In the genomic region with DNA sequence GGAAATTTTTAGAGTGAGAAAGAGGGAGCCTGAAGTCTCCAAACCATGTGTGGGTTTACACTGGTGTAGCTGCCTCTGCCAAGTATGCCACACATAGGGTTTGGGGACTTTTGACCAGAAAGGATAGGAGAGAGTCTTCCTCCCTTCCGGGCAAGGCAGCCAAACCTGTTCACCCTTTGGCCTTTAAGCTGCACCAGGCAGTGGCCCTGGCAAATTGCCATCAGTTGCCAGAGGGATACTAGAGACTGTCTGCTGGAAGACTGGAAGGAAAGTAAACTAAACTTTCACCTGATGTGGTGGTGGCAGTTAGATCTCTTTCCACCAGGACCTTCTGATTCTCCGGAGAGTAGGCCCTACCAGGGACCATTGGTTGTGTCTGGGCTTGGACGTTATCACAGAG, we compare ENCODE assay signal across 20 cellular contexts.
"Had no signal": no experiment of that assay in that cellular context is flagged by ENCODE, and none has a peak within 500 bp of the region (broad histone marks: within the 10 kb centered on the region; RNA-seq: fewer than 3 reads in every experiment).

No MANE protein-coding gene starts in this region.

- H3K4me1 Mint-ChIP-seq: activated naive CD4-positive, alpha-beta T cell treated with anti-CD3 and anti-CD28 coated beads, Interleukin-2, amount 50 U/mL, for 24 hours; mesothelial cell of epicardium had no signal

- H3K36me3 ChIP-seq: spleen, thyroid gland, upper lobe of right lung had no signal

- H3K9me3 ChIP-seq: thyroid gland, upper lobe of right lung had no signal

- H3K4me1 ChIP-seq: foreskin keratinocyte, spleen, thyroid gland, upper lobe of right lung had no signal

- DNase-seq: activated CD4-positive, alpha-beta T cell treated with anti-CD3 and anti-CD28 coated beads for 1 hour; activated CD4-positive, alpha-beta T cell treated with anti-CD3 and anti-CD28 coated beads, Interleukin-2, amount 50 U/mL, for 1 hour; activated gamma-delta T cell treated with Interleukin-2 at 50 U/mL for 16 hours; activated T-cell treated with anti-CD3 and anti-CD28 coated beads, Interleukin-2, amount 50 U/mL, for 1 hour; effector CD4-positive, alpha-beta T cell; foreskin keratinocyte; kidney; retina; spleen; stimulated activated CD4-positive, alpha-beta T cell treated with anti-CD3 and anti-CD28 coated beads, Interleukin-4, amount 100 ng/mL, for 24 hours; stimulated activated naive CD4-positive, alpha-beta T cell treated with Interleukin-2 at 50 U/mL for 16 hours; upper lobe of right lung had no signal

- H3K4me3 ChIP-seq: lung, spleen, thyroid gland, upper lobe of right lung had no signal

- H3K27me3 Mint-ChIP-seq: activated naive CD4-positive, alpha-beta T cell treated with anti-CD3 and anti-CD28 coated beads, Interleukin-2, amount 50 U/mL, for 24 hours; brain; dendritic cell treated with granulocyte-macrophage colony-stimulating factor and Interleukin-4, amounts not matched to agents 40 ng/mL and 50 ng/mL, for 4 days; natural killer cell treated with Interleukin-12 subunit alpha and Interleukin-12 subunit beta and Interleukin-15 and Interleukin-18, amount 100 ng/mL, for 72 hours; progenitor cell of endocrine pancreas had no signal

- H3K9me3 Mint-ChIP-seq: activated naive CD4-positive, alpha-beta T cell treated with anti-CD3 and anti-CD28 coated beads, Interleukin-2, amount 50 U/mL, for 24 hours; brain had no signal

- ATAC-seq: foreskin keratinocyte; natural killer cell treated with Interleukin-12 subunit alpha and Interleukin-12 subunit beta and Interleukin-15 and Interleukin-18, amount 100 ng/mL, for 72 hours; upper lobe of right lung had no signal

- H3K4me3 Mint-ChIP-seq: activated naive CD4-positive, alpha-beta T cell treated with anti-CD3 and anti-CD28 coated beads, Interleukin-2, amount 50 U/mL, for 24 hours; brain; dendritic cell treated with granulocyte-macrophage colony-stimulating factor and Interleukin-4, amounts not matched to agents 40 ng/mL and 50 ng/mL, for 4 days; mesothelial cell of epicardium; natural killer cell treated with Interleukin-12 subunit alpha and Interleukin-12 subunit beta and Interleukin-15 and Interleukin-18, amount 100 ng/mL, for 72 hours had no signal

- H3K27ac Mint-ChIP-seq: activated naive CD4-positive, alpha-beta T cell treated with anti-CD3 and anti-CD28 coated beads, Interleukin-2, amount 50 U/mL, for 24 hours; brain; dendritic cell treated with granulocyte-macrophage colony-stimulating factor and Interleukin-4, amounts not matched to agents 40 ng/mL and 50 ng/mL, for 4 days; mesothelial cell of epicardium; natural killer cell treated with Interleukin-12 subunit alpha and Interleukin-12 subunit beta and Interleukin-15 and Interleukin-18, amount 100 ng/mL, for 72 hours; progenitor cell of endocrine pancreas had no signal

- H3K27me3 ChIP-seq: foreskin keratinocyte, spleen, thyroid gland, upper lobe of right lung had no signal

- H3K27ac ChIP-seq: foreskin keratinocyte, spleen, thyroid gland, upper lobe of right lung had no signal

- H3K36me3 Mint-ChIP-seq: activated naive CD4-positive, alpha-beta T cell treated with anti-CD3 and anti-CD28 coated beads, Interleukin-2, amount 50 U/mL, for 24 hours; brain; mesothelial cell of epicardium had no signal
